8 cellular contexts compared by ENCODE assay signal in the genomic region with DNA sequence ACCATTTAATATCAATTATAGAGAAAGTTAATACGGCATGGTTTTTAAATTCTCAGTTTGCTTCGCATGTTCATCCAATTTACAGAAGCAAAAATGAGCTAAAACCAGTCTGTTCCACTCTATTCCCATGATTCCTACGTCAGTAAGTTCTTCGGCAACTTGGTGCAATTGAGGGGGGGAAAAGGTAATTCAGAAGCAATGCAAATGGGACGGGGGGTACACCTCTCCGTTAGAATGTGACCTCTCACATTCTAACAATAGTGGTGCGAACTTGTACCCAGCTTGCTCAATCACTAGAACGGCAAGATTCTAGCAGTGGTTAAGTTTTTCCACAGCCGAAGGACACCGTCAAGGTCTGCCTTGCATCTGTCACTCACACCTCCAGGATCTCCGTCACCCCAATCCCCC. TPM values are rescaled to one million over a fixed set of nuclear protein-coding genes. Genes with fewer than 3 reads are reported as not detected.
DNase-seq lines count a peak whose midpoint lies in the region; ATAC-seq and TF ChIP-seq lines count a peak whose summit lies in the region.

No MANE protein-coding gene starts in this region.

- H3K9me3 Mint-ChIP-seq in activated naive CD4-positive, alpha-beta T cell treated with anti-CD3 and anti-CD28 coated beads, Interleukin-2, amount 50 U/mL, for 24 hours: no peaks in the 10 kb centered on the region
- H3K9me3 Mint-ChIP-seq in T-cell (no peaks in the 10 kb centered on the region), osteocyte (ENCODE audit: unreplicated experiment) (no peaks in the 10 kb centered on the region)

- peak overlapping the region; percentile 93 for H3K4me3 Mint-ChIP-seq in activated naive CD4-positive, alpha-beta T cell treated with anti-CD3 and anti-CD28 coated beads, Interleukin-2, amount 50 U/mL, for 24 hours
- H3K4me3 Mint-ChIP-seq in T-cell: peak overlapping the region; percentile 86 to 91 (median 87)
- peak overlapping the region; percentile 88 for H3K4me3 Mint-ChIP-seq in osteocyte (ENCODE audit: unreplicated experiment)

- no peaks in the 10 kb centered on the region for H3K27me3 Mint-ChIP-seq in activated naive CD4-positive, alpha-beta T cell treated with anti-CD3 and anti-CD28 coated beads, Interleukin-2, amount 50 U/mL, for 24 hours
- H3K27me3 Mint-ChIP-seq in T-cell (no peaks in the 10 kb centered on the region), osteocyte (ENCODE audit: unreplicated experiment) (no peaks in the 10 kb centered on the region)

- H3K36me3 Mint-ChIP-seq in activated naive CD4-positive, alpha-beta T cell treated with anti-CD3 and anti-CD28 coated beads, Interleukin-2, amount 50 U/mL, for 24 hours: peaks cover 9% of the 10 kb centered on the region
- H3K36me3 Mint-ChIP-seq in T-cell (peaks cover 17% of the 10 kb centered on the region), osteocyte (ENCODE audit: unreplicated experiment) (peaks cover 2% of the 10 kb centered on the region)

- CTCF ChIA-PET in T-cell (lab: Charles Lee): interaction anchor here (0.5 to 3.0 kb wide), 5 partner anchors 26 to 381 kb away, joined by 3 to 10 read pairs (median 4); a partner anchor contains a TSS

- peak overlapping the region; percentile 77 for H3K27ac Mint-ChIP-seq in activated naive CD4-positive, alpha-beta T cell treated with anti-CD3 and anti-CD28 coated beads, Interleukin-2, amount 50 U/mL, for 24 hours
- H3K27ac Mint-ChIP-seq in T-cell (peak overlapping the region; percentile 40 to 83), osteocyte (ENCODE audit: unreplicated experiment) (peak overlapping the region; percentile 69)

- no peak for ATAC-seq in T-cell (replicated peaks in 1 of 4)
- no peak for ATAC-seq in HG02840 (IDR thresholded peaks at IDR 0.05; ENCODE audit: low FRiP score, unreplicated experiment)

- DNase-seq in activated naive CD4-positive, alpha-beta T cell (lab: John Stamatoyannopoulos, UW): no peak
- DNase-seq in T-cell: peak in 2 of 34 experiments; percentile 1 to 5
- no peak for DNase-seq in fibroblast of mammary gland (ENCODE audit: low read depth)
- no peak for DNase-seq in osteocyte (ENCODE audit: extremely low spot score, unreplicated experiment)
- no peak for DNase-seq in AG08395 (ENCODE audit: low spot score)
- DNase-seq in activated gamma-delta T cell (lab: John Stamatoyannopoulos, UW): no peak

- peaks cover 33% of the 10 kb centered on the region for H3K4me1 Mint-ChIP-seq in activated naive CD4-positive, alpha-beta T cell treated with anti-CD3 and anti-CD28 coated beads, Interleukin-2, amount 50 U/mL, for 24 hours
- H3K4me1 Mint-ChIP-seq in T-cell (peaks cover 22 to 41% (median 28%) of the 10 kb centered on the region in 3 donors), osteocyte (ENCODE audit: unreplicated experiment) (peaks cover 21% of the 10 kb centered on the region)

- TF ChIP-seq CTCF in fibroblast of mammary gland (conservative IDR thresholded peaks at IDR 0.05; ENCODE audit: control insufficient read depth, insufficient read depth, low read depth, low read length) (no peak), osteocyte (IDR thresholded peaks at IDR 0.05) (no peak)

- POLR2A ChIA-PET in T-cell (lab: Charles Lee): interaction anchor here in 1 of 2 donors (0.7 kb wide), 1 partner anchor 26 kb away, joined by 15 read pairs; a partner anchor contains a TSS

- peak overlapping the region; percentile 92 for H3K4me3 ChIP-seq in fibroblast of mammary gland (ENCODE audit: control insufficient read depth, low read depth, low read length)

RNA-seq across cellular contexts. Expression of a gene that starts 0.7 kb away (rescaled TPM):
- 10 to 100 TPM; 11.4 to 20.6 (median 18.1) TPM for total RNA-seq in T-cell
- total RNA-seq in osteocyte: 38.6 and 43.8 TPM in 2 replicates

RNA-seq across cellular contexts. Expression of a gene that starts 25.9 kb away (rescaled TPM):
- total RNA-seq in T-cell (10 to 100 TPM; 16.8 to 23.2 (median 18.3) TPM), osteocyte (19.8 and 23.3 TPM in 2 replicates)
